In the genomic region with DNA sequence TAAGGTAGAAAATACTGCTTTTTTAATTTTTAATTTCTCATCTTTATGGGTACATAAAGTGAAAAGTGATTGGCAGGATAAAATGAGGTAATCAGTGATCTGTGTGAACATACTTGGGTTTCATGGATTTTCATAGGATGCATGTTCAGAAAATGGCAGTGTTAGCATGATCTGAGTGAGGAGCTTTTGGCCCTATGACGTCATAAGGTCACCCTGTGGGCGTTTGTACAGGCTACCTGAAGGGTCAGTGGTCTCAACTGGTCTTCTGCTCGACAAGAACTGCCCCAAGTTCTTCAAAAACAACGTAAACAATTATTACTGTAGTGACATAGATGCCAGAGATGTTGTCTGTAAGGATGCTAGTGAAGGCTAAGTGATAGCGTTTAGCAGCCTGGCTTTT, we compare ENCODE assay signal across 36 cellular contexts.
"Had no signal": no experiment of that assay in that cellular context is flagged by ENCODE, and none has a peak within 500 bp of the region (broad histone marks: within the 10 kb centered on the region; RNA-seq: fewer than 3 reads in every experiment).

No MANE protein-coding gene starts in this region.

- H3K4me3 ChIP-seq: MG63 had no signal

- DNase-seq: Kasumi-1, MG63, MM.1S, MV-4-11, NCI-H1048, NCI-H1092, NCI-H1092 treated with DMSO at 0.1 percent for 48 hours, NCI-H1105, NCI-H1105 treated with DMSO at 0.1 percent for 48 hours, NCI-H1417, NCI-H1417 treated with DMSO at 0.1 percent for 48 hours, NCI-H1436, NCI-H1436 treated with DMSO at 0.1 percent for 48 hours, NCI-H146, NCI-H1694, NCI-H1694 treated with DMSO at 0.1 percent for 48 hours, NCI-H187, NCI-H187 treated with DMSO at 0.1 percent for 48 hours, NCI-H1930, NCI-H2029, NCI-H2029 treated with DMSO at 0.1 percent for 48 hours, NCI-H2081, NCI-H2081 treated with DMSO at 0.1 percent for 48 hours, NCI-H2107, NCI-H2171, NCI-H2171 treated with DMSO at 0.1 percent for 48 hours, NCI-H2227 treated with DMSO at 0.1 percent for 48 hours, NCI-H226, NCI-H345, NCI-H446, NCI-H446 treated with DMSO at 0.1 percent for 48 hours, NCI-H510A, NCI-H510A treated with DMSO at 0.1 percent for 48 hours, NCI-H524, NCI-H524 treated with DMSO at 0.1 percent for 48 hours, NCI-H526 had no signal

- H3K36me3 ChIP-seq: MG63 had no signal

- H3K27me3 ChIP-seq: MG63 had no signal
